ENCODE assay signal across 1 cellular context in genomic region chr19:46860125-46860845, GRCh38.
TF ChIP-seq lines count a peak whose summit lies in the region.

No MANE protein-coding gene starts in this region.

TF ChIP-seq in HepG2, 621 proteins besides CTCF, POLR2A, EP300 and RAD21 (continued from another document and continues in another):
- TF ChIP-seq, protein P1, sequence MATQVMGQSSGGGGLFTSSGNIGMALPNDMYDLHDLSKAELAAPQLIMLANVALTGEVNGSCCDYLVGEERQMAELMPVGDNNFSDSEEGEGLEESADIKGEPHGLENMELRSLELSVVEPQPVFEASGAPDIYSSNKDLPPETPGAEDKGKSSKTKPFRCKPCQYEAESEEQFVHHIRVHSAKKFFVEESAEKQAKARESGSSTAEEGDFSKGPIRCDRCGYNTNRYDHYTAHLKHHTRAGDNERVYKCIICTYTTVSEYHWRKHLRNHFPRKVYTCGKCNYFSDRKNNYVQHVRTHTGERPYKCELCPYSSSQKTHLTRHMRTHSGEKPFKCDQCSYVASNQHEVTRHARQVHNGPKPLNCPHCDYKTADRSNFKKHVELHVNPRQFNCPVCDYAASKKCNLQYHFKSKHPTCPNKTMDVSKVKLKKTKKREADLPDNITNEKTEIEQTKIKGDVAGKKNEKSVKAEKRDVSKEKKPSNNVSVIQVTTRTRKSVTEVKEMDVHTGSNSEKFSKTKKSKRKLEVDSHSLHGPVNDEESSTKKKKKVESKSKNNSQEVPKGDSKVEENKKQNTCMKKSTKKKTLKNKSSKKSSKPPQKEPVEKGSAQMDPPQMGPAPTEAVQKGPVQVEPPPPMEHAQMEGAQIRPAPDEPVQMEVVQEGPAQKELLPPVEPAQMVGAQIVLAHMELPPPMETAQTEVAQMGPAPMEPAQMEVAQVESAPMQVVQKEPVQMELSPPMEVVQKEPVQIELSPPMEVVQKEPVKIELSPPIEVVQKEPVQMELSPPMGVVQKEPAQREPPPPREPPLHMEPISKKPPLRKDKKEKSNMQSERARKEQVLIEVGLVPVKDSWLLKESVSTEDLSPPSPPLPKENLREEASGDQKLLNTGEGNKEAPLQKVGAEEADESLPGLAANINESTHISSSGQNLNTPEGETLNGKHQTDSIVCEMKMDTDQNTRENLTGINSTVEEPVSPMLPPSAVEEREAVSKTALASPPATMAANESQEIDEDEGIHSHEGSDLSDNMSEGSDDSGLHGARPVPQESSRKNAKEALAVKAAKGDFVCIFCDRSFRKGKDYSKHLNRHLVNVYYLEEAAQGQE (IDR thresholded peaks at IDR 0.05; ENCODE audit: borderline replicate concordance in 1 of 2, low read depth in 1 of 2, low read length in 2 of 2) = no peak
- TF ChIP-seq KLF13 (CRISPR knock-in tag; IDR thresholded peaks at IDR 0.05) (peak; percentile 88), SOX5 (CRISPR knock-in tag; IDR thresholded peaks at IDR 0.05; ENCODE audit: borderline replicate concordance) (no peak; the same call in 1 of the 2 replicates), ATF1 (CRISPR knock-in tag; IDR thresholded peaks at IDR 0.05) (no peak; the same call in 1 of the 2 replicates), HOXA3 (CRISPR knock-in tag; IDR thresholded peaks at IDR 0.05) (peak; percentile 51), AGO2 (optimal IDR thresholded peaks at IDR 0.05; ENCODE audit: low read depth, low read length) (peak; percentile 98), ZFP36L1 (CRISPR knock-in tag; IDR thresholded peaks at IDR 0.05) (no peak; the same call in none of the 2 replicates), DNMT1 (CRISPR knock-in tag; IDR thresholded peaks at IDR 0.05) (peak; percentile 96), CC2D1A (CRISPR knock-in tag; IDR thresholded peaks at IDR 0.05) (0 out of 2 replicates have a peak, but pooled peaks have one; percentile 17), ZC3H4 (CRISPR knock-in tag; IDR thresholded peaks at IDR 0.05; ENCODE audit: borderline replicate concordance) (peak; percentile 80), HNRNPK (IDR thresholded peaks at IDR 0.05; ENCODE audit: low read depth, low read length, poor library complexity, severe bottlenecking) (peak; percentile 97), PITX1 (CRISPR knock-in tag; IDR thresholded peaks at IDR 0.05) (0 out of 2 replicates have a peak, but pooled peaks have one; percentile 46), ATAD3A (CRISPR knock-in tag; IDR thresholded peaks at IDR 0.05) (no peak), TCF12 (IDR thresholded peaks at IDR 0.05) (no peak), TCF12 (CRISPR knock-in tag; IDR thresholded peaks at IDR 0.05) (no peak; the same call in 1 of the 2 replicates), HNF1B (CRISPR knock-in tag; IDR thresholded peaks at IDR 0.05) (peak; percentile 70), ZNF235 (CRISPR knock-in tag; IDR thresholded peaks at IDR 0.05; ENCODE audit: borderline replicate concordance) (peak; percentile 45; the same call in 1 of the 2 replicates), ZNF224 (CRISPR knock-in tag; IDR thresholded peaks at IDR 0.05) (peak; percentile 50; the same call in 1 of the 2 replicates), ZNF841 (CRISPR knock-in tag; IDR thresholded peaks at IDR 0.05; ENCODE audit: borderline replicate concordance) (0 out of 2 replicates have a peak, but pooled peaks have one; percentile 24), ZNF251 (CRISPR knock-in tag; IDR thresholded peaks at IDR 0.05) (0 out of 2 replicates have a peak, but pooled peaks have one; percentile 43), ZNF124 (CRISPR knock-in tag; IDR thresholded peaks at IDR 0.05) (no peak), NPAS2 (CRISPR knock-in tag; IDR thresholded peaks at IDR 0.05; ENCODE audit: borderline replicate concordance) (no peak), SIX1 (CRISPR knock-in tag; IDR thresholded peaks at IDR 0.05; ENCODE audit: borderline replicate concordance) (no peak), PHB2 (IDR thresholded peaks at IDR 0.05; ENCODE audit: partially characterized antibody) (no peak), RELA (CRISPR knock-in tag; IDR thresholded peaks at IDR 0.05) (no peak), UBTF (CRISPR knock-in tag; IDR thresholded peaks at IDR 0.05) (no peak; the same call in 1 of the 2 replicates), SNAPC5 (CRISPR knock-in tag; IDR thresholded peaks at IDR 0.05; ENCODE audit: borderline replicate concordance) (no peak), POLR2AphosphoS5 (IDR thresholded peaks at IDR 0.05; ENCODE audit: low read depth, low read length) (peak; percentile 70), TMF1 (CRISPR knock-in tag; IDR thresholded peaks at IDR 0.05; ENCODE audit: low read depth) (no peak), POGZ (CRISPR knock-in tag; IDR thresholded peaks at IDR 0.05) (peak; percentile 44; the same call in 1 of the 2 replicates), ZNF543 (CRISPR knock-in tag; IDR thresholded peaks at IDR 0.05) (peak; percentile 95), ZNF577 (CRISPR knock-in tag; IDR thresholded peaks at IDR 0.05; ENCODE audit: borderline replicate concordance, low read depth) (peak; percentile 80; the same call in 1 of the 2 replicates)
- TF ChIP-seq, protein P2, sequence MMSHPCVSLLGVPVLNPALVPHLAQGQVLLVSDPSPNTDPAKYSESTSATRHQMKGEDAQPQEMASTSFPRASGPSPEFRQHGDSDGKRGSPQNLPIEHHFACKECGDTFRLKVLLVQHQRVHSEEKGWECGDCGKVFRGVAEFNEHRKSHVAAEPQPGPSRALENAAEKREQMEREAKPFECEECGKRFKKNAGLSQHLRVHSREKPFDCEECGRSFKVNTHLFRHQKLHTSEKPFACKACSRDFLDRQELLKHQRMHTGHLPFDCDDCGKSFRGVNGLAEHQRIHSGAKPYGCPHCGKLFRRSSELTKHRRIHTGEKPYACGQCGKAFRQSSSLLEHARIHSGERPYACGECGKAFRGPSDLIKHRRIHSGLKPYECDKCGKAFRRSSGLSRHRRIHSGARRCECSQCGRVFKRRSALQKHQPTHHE (CRISPR knock-in tag; IDR thresholded peaks at IDR 0.05; ENCODE audit: borderline replicate concordance) = peak; percentile 90; the same call in 1 of the 2 replicates
- TF ChIP-seq, protein P3, sequence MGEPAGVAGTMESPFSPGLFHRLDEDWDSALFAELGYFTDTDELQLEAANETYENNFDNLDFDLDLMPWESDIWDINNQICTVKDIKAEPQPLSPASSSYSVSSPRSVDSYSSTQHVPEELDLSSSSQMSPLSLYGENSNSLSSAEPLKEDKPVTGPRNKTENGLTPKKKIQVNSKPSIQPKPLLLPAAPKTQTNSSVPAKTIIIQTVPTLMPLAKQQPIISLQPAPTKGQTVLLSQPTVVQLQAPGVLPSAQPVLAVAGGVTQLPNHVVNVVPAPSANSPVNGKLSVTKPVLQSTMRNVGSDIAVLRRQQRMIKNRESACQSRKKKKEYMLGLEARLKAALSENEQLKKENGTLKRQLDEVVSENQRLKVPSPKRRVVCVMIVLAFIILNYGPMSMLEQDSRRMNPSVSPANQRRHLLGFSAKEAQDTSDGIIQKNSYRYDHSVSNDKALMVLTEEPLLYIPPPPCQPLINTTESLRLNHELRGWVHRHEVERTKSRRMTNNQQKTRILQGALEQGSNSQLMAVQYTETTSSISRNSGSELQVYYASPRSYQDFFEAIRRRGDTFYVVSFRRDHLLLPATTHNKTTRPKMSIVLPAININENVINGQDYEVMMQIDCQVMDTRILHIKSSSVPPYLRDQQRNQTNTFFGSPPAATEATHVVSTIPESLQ (CRISPR knock-in tag; conservative IDR thresholded peaks at IDR 0.05) = no peak
- TF ChIP-seq, protein P4, sequence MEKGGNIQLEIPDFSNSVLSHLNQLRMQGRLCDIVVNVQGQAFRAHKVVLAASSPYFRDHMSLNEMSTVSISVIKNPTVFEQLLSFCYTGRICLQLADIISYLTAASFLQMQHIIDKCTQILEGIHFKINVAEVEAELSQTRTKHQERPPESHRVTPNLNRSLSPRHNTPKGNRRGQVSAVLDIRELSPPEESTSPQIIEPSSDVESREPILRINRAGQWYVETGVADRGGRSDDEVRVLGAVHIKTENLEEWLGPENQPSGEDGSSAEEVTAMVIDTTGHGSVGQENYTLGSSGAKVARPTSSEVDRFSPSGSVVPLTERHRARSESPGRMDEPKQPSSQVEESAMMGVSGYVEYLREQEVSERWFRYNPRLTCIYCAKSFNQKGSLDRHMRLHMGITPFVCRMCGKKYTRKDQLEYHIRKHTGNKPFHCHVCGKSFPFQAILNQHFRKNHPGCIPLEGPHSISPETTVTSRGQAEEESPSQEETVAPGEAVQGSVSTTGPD (CRISPR knock-in tag; IDR thresholded peaks at IDR 0.05) = no peak
- TF ChIP-seq, protein P5, sequence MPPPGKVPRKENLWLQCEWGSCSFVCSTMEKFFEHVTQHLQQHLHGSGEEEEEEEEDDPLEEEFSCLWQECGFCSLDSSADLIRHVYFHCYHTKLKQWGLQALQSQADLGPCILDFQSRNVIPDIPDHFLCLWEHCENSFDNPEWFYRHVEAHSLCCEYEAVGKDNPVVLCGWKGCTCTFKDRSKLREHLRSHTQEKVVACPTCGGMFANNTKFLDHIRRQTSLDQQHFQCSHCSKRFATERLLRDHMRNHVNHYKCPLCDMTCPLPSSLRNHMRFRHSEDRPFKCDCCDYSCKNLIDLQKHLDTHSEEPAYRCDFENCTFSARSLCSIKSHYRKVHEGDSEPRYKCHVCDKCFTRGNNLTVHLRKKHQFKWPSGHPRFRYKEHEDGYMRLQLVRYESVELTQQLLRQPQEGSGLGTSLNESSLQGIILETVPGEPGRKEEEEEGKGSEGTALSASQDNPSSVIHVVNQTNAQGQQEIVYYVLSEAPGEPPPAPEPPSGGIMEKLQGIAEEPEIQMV (CRISPR knock-in tag; IDR thresholded peaks at IDR 0.05; ENCODE audit: low read depth) = peak; percentile 89; the same call in 1 of the 2 replicates
- TF ChIP-seq, protein P6, sequence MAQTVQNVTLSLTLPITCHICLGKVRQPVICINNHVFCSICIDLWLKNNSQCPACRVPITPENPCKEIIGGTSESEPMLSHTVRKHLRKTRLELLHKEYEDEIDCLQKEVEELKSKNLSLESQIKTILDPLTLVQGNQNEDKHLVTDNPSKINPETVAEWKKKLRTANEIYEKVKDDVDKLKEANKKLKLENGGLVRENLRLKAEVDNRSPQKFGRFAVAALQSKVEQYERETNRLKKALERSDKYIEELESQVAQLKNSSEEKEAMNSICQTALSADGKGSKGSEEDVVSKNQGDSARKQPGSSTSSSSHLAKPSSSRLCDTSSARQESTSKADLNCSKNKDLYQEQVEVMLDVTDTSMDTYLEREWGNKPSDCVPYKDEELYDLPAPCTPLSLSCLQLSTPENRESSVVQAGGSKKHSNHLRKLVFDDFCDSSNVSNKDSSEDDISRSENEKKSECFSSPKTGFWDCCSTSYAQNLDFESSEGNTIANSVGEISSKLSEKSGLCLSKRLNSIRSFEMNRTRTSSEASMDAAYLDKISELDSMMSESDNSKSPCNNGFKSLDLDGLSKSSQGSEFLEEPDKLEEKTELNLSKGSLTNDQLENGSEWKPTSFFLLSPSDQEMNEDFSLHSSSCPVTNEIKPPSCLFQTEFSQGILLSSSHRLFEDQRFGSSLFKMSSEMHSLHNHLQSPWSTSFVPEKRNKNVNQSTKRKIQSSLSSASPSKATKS (CRISPR knock-in tag; IDR thresholded peaks at IDR 0.05) = no peak
- TF ChIP-seq, protein P7, sequence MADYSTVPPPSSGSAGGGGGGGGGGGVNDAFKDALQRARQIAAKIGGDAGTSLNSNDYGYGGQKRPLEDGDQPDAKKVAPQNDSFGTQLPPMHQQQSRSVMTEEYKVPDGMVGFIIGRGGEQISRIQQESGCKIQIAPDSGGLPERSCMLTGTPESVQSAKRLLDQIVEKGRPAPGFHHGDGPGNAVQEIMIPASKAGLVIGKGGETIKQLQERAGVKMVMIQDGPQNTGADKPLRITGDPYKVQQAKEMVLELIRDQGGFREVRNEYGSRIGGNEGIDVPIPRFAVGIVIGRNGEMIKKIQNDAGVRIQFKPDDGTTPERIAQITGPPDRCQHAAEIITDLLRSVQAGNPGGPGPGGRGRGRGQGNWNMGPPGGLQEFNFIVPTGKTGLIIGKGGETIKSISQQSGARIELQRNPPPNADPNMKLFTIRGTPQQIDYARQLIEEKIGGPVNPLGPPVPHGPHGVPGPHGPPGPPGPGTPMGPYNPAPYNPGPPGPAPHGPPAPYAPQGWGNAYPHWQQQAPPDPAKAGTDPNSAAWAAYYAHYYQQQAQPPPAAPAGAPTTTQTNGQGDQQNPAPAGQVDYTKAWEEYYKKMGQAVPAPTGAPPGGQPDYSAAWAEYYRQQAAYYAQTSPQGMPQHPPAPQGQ (CRISPR knock-in tag; IDR thresholded peaks at IDR 0.05; ENCODE audit: borderline replicate concordance) = peak; percentile 44; the same call in 1 of the 2 replicates
- TF ChIP-seq, protein P8, sequence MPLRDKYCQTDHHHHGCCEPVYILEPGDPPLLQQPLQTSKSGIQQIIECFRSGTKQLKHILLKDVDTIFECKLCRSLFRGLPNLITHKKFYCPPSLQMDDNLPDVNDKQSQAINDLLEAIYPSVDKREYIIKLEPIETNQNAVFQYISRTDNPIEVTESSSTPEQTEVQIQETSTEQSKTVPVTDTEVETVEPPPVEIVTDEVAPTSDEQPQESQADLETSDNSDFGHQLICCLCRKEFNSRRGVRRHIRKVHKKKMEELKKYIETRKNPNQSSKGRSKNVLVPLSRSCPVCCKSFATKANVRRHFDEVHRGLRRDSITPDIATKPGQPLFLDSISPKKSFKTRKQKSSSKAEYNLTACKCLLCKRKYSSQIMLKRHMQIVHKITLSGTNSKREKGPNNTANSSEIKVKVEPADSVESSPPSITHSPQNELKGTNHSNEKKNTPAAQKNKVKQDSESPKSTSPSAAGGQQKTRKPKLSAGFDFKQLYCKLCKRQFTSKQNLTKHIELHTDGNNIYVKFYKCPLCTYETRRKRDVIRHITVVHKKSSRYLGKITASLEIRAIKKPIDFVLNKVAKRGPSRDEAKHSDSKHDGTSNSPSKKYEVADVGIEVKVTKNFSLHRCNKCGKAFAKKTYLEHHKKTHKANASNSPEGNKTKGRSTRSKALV (CRISPR knock-in tag; IDR thresholded peaks at IDR 0.05) = peak; percentile 28
